1 cellular context compared by ENCODE assay signal in genomic region chr12:49322367-49322707, GRCh38.
TF ChIP-seq lines count a peak whose summit lies in the region.

No MANE protein-coding gene starts in this region.

TF ChIP-seq in K562, 482 proteins besides CTCF, POLR2A, EP300 and RAD21 (continued from another document):
- TF ChIP-seq, protein P1, sequence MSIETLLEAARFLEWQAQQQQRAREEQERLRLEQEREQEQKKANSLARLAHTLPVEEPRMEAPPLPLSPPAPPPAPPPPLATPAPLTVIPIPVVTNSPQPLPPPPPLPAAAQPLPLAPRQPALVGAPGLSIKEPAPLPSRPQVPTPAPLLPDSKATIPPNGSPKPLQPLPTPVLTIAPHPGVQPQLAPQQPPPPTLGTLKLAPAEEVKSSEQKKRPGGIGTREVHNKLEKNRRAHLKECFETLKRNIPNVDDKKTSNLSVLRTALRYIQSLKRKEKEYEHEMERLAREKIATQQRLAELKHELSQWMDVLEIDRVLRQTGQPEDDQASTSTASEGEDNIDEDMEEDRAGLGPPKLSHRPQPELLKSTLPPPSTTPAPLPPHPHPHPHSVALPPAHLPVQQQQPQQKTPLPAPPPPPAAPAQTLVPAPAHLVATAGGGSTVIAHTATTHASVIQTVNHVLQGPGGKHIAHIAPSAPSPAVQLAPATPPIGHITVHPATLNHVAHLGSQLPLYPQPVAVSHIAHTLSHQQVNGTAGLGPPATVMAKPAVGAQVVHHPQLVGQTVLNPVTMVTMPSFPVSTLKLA (conservative IDR thresholded peaks at IDR 0.05): peak in 1 of 2 experiments; percentile 0; a peak in 1 of 4 replicates
- TF ChIP-seq CTBP1 (IDR thresholded peaks at IDR 0.05; ENCODE audit: borderline replicate concordance): 0 out of 2 replicates have a peak, but pooled peaks have one; percentile 1
- TF ChIP-seq, protein P2, sequence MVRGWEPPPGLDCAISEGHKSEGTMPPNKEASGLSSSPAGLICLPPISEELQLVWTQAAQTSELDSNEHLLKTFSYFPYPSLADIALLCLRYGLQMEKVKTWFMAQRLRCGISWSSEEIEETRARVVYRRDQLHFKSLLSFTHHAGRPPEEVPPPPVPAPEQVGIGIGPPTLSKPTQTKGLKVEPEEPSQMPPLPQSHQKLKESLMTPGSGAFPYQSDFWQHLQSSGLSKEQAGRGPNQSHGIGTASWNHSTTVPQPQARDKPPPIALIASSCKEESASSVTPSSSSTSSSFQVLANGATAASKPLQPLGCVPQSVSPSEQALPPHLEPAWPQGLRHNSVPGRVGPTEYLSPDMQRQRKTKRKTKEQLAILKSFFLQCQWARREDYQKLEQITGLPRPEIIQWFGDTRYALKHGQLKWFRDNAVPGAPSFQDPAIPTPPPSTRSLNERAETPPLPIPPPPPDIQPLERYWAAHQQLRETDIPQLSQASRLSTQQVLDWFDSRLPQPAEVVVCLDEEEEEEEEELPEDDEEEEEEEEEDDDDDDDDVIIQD (CRISPR knock-in tag; IDR thresholded peaks at IDR 0.05): no peak
- no peak for TF ChIP-seq GATAD2A (IDR thresholded peaks at IDR 0.05)
- no peak for TF ChIP-seq MYBL2 (IDR thresholded peaks at IDR 0.05; ENCODE audit: low read depth)
- TF ChIP-seq MYBL2 (CRISPR knock-in tag; IDR thresholded peaks at IDR 0.05; ENCODE audit: borderline replicate concordance): no peak
- TF ChIP-seq SMARCA4 (IDR thresholded peaks at IDR 0.05): 0 out of 2 replicates have a peak, but pooled peaks have one; percentile 42
- TF ChIP-seq CREBBP (IDR thresholded peaks at IDR 0.05; ENCODE audit: low read depth, low read length): no peak
- peak; percentile 81; the same call in 1 of the 2 replicates for TF ChIP-seq BCOR (IDR thresholded peaks at IDR 0.05)
- no peak for TF ChIP-seq USF2 (CRISPR knock-in tag; IDR thresholded peaks at IDR 0.05)
- 0 out of 2 replicates have a peak, but pooled peaks have one; percentile 19 for TF ChIP-seq DMBX1 (CRISPR knock-in tag; IDR thresholded peaks at IDR 0.05; ENCODE audit: borderline replicate concordance)
- TF ChIP-seq LARP7 (IDR thresholded peaks at IDR 0.05): peak; percentile 13; the same call in 1 of the 2 replicates
- TF ChIP-seq ZBED1 (IDR thresholded peaks at IDR 0.05): no peak
- no peak for TF ChIP-seq ZBTB8A (IDR thresholded peaks at IDR 0.05; ENCODE audit: partially characterized antibody)
- TF ChIP-seq MLLT1 (IDR thresholded peaks at IDR 0.05): 0 out of 4 replicates have a peak, but pooled peaks of 1 of the 2 experiments have one; percentile 46
- 0 out of 2 replicates have a peak, but pooled peaks have one; percentile 44 for TF ChIP-seq GABPA (tag; conservative IDR thresholded peaks at IDR 0.05; ENCODE audit: low read depth)
- TF ChIP-seq, protein P3, sequence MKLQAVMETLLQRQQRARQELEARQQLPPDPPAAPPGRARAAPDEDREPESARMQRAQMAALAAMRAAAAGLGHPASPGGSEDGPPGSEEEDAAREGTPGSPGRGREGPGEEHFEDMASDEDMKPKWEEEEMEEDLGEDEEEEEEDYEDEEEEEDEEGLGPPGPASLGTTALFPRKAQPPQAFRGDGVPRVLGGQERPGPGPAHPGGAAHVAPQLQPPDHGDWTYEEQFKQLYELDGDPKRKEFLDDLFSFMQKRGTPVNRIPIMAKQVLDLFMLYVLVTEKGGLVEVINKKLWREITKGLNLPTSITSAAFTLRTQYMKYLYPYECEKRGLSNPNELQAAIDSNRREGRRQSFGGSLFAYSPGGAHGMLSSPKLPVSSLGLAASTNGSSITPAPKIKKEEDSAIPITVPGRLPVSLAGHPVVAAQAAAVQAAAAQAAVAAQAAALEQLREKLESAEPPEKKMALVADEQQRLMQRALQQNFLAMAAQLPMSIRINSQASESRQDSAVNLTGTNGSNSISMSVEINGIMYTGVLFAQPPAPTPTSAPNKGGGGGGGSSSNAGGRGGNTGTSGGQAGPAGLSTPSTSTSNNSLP (IDR thresholded peaks at IDR 0.05; ENCODE audit: borderline replicate concordance, low read depth, low read length): no peak
- TF ChIP-seq DEAF1 (CRISPR knock-in tag; IDR thresholded peaks at IDR 0.05): peak; percentile 32; the same call in 1 of the 2 replicates
- TF ChIP-seq KDM5B (IDR thresholded peaks at IDR 0.05; ENCODE audit: insufficient replicate concordance, low read depth, low read length): peak; percentile 69
